In the genomic region with DNA sequence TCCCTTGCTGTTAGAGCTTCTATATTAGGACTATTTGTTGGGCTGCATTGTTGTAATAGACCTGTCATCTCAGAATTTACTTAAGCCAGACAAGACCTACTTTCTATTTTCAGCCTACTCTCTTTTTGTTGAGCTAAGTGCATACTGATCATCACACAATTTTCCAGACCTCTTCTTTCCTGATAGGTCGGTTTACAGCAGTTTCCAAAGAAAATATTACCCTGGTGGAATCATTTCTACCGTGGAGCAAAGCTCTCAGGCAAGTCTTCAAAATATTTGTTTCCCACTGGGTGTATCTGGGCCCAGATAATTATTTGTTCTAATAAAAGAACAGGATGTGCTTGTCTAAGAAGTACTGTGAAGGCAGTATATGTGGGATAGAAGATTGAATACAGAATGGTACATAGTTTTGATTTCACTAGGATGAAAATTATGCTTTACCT, we compare ENCODE assay signal across 14 cellular contexts.
DNase-seq lines count a peak whose midpoint lies in the region; ATAC-seq and TF ChIP-seq lines count a peak whose summit lies in the region.
"Had no signal": no experiment of that assay in that cellular context is flagged by ENCODE, and none has a peak within 500 bp of the region (broad histone marks: within the 10 kb centered on the region; RNA-seq: fewer than 3 reads in every experiment).

No MANE protein-coding gene starts in this region.

- H3K27ac Mint-ChIP-seq in CD8-positive, alpha-beta memory T cell: peak overlapping the region in 3 of 8 donors; percentile 3 to 55 (median 38)
- H3K27ac Mint-ChIP-seq: WTC11 had no signal

- no peak overlapping the region for H3K4me2 ChIP-seq in GM23248 (ENCODE audit: unreplicated experiment)

- H3K4me3 Mint-ChIP-seq in CD8-positive, alpha-beta memory T cell: no peak overlapping the region
- H3K4me3 Mint-ChIP-seq: IgD-negative memory B cell, T-cell, WTC11 had no signal

- DNase-seq in GM23248 (no peak), brain pericyte (ENCODE audit: low read depth, low spot score) (peak; percentile 30), right atrium auricular region (ENCODE audit: low spot score) (no peak), sciatic nerve (ENCODE audit: low spot score) (no peak), putamen (ENCODE audit: low spot score) (no peak)
- DNase-seq in CD8-positive, alpha-beta memory T cell: no peak
- DNase-seq: left colon; stimulated activated CD4-positive, alpha-beta T cell treated with anti-CD3 and anti-CD28 coated beads, Interleukin-15, amount 100 ng/mL, for 24 hours; T-cell had no signal

- H4K20me1 ChIP-seq in GM23248 (ENCODE audit: insufficient read depth): no peaks in the 10 kb centered on the region

- H3K36me3 Mint-ChIP-seq in CD8-positive, alpha-beta memory T cell: peaks cover 0 to 3% (median 0%) of the 10 kb centered on the region in 3 donors
- H3K36me3 Mint-ChIP-seq: T-cell, WTC11 had no signal

- H3K27me3 Mint-ChIP-seq in CD8-positive, alpha-beta memory T cell: peaks cover 0 to 4% of the 10 kb centered on the region in 2 donors

- H3K4me3 ChIP-seq in GM23248 (no peak overlapping the region), right atrium auricular region (no peak overlapping the region)
- H3K4me3 ChIP-seq in CD8-positive, alpha-beta memory T cell (ENCODE audit: low read length): no peak overlapping the region

- H3K4me1 ChIP-seq in GM23248 (ENCODE audit: insufficient read depth) (peaks cover 13% of the 10 kb centered on the region), right atrium auricular region (peaks cover 0 to 15% of the 10 kb centered on the region in 2 donors)
- no peaks in the 10 kb centered on the region for H3K4me1 ChIP-seq in CD8-positive, alpha-beta memory T cell (ENCODE audit: insufficient read depth, low read length)

- no peaks in the 10 kb centered on the region for H3K9me3 Mint-ChIP-seq in CD8-positive, alpha-beta memory T cell
- H3K9me3 Mint-ChIP-seq: IgD-negative memory B cell, T-cell, WTC11 had no signal

- no peaks in the 10 kb centered on the region for H3K79me2 ChIP-seq in GM23248 (ENCODE audit: insufficient read depth)

- no peaks in the 10 kb centered on the region for H3K9me2 ChIP-seq in GM23248 (ENCODE audit: insufficient read depth)

- peaks cover 14% of the 10 kb centered on the region for H3F3A ChIP-seq in GM23248 (ENCODE audit: insufficient read depth)

- H3K9me3 ChIP-seq in GM23248 (ENCODE audit: low read depth) (no peaks in the 10 kb centered on the region), right atrium auricular region (no peaks in the 10 kb centered on the region)
- H3K9me3 ChIP-seq in CD8-positive, alpha-beta memory T cell (ENCODE audit: low read length): no peaks in the 10 kb centered on the region
- H3K9me3 ChIP-seq: neutrophil had no signal

- CTCF ChIA-PET in CD8-positive, alpha-beta memory T cell (lab: Charles Lee): no interaction called here

- H2AFZ ChIP-seq in GM23248: 0 out of 2 replicates have a peak overlapping the region, but pooled peaks have one; percentile 39

- no peak overlapping the region for H3K27ac ChIP-seq in GM23248
- H3K27ac ChIP-seq in right atrium auricular region: peak overlapping the region; percentile 19 to 44
- no peak overlapping the region for H3K27ac ChIP-seq in CD8-positive, alpha-beta memory T cell (ENCODE audit: low read depth, low read length)
- H3K27ac ChIP-seq: neutrophil had no signal

- POLR2A ChIA-PET in CD8-positive, alpha-beta memory T cell (lab: Charles Lee): no interaction called here

- WGBS in GM23248 (ENCODE audit: low coverage in 1 of 2, low lambda C conversion rate in 2 of 2, missing lambda C conversion rate in 2 of 2), 2 experiments: 12 to 15% methylated on average over 2 of the region's 2 CpGs

- no peak overlapping the region for H3K9ac ChIP-seq in GM23248

- in situ Hi-C loops in GM23248 (cut with MboI): no loop called here

- ATAC-seq in sciatic nerve: peak; percentile 89
- ATAC-seq in GM19452 (IDR thresholded peaks at IDR 0.05; ENCODE audit: unreplicated experiment): no peak
- ATAC-seq in HG02973 (IDR thresholded peaks at IDR 0.05; ENCODE audit: unreplicated experiment): no peak
- ATAC-seq: T-cell, WTC11 had no signal

- H3K27me3 ChIP-seq in GM23248 (replicated peaks; ENCODE audit: insufficient read depth) (no peaks in the 10 kb centered on the region), right atrium auricular region (no peaks in the 10 kb centered on the region)
- no peaks in the 10 kb centered on the region for H3K27me3 ChIP-seq in CD8-positive, alpha-beta memory T cell (ENCODE audit: insufficient read depth, low read length, poor library complexity, severe bottlenecking)
- H3K27me3 ChIP-seq: neutrophil had no signal

- H3K4me1 Mint-ChIP-seq in CD8-positive, alpha-beta memory T cell: peaks cover 5 to 11% (median 9%) of the 10 kb centered on the region in 3 donors
- H3K4me1 Mint-ChIP-seq: WTC11 had no signal

- TF ChIP-seq CTCF in right atrium auricular region (IDR thresholded peaks at IDR 0.05): no peak

- intact Hi-C loops in sciatic nerve (cut with DNase I): no loop called here

- H3K36me3 ChIP-seq in GM23248 (ENCODE audit: low read depth): no peaks in the 10 kb centered on the region
- H3K36me3 ChIP-seq in right atrium auricular region: no peaks in the 10 kb centered on the region
- no peaks in the 10 kb centered on the region for H3K36me3 ChIP-seq in CD8-positive, alpha-beta memory T cell (ENCODE audit: insufficient read depth, low read length)
- H3K36me3 ChIP-seq: neutrophil had no signal

Comparison
In these comparisons a context has a peak if more than half of its experiments do, and no peak if none do; other contexts are left out.
1. H3K27ac ChIP-seq: peak in right atrium auricular region (2 of 2); none in GM23248 (single experiment) and CD8-positive, alpha-beta memory T cell (single experiment).